Comparison of ENCODE assay signal across 7 cellular contexts in the genomic region with DNA sequence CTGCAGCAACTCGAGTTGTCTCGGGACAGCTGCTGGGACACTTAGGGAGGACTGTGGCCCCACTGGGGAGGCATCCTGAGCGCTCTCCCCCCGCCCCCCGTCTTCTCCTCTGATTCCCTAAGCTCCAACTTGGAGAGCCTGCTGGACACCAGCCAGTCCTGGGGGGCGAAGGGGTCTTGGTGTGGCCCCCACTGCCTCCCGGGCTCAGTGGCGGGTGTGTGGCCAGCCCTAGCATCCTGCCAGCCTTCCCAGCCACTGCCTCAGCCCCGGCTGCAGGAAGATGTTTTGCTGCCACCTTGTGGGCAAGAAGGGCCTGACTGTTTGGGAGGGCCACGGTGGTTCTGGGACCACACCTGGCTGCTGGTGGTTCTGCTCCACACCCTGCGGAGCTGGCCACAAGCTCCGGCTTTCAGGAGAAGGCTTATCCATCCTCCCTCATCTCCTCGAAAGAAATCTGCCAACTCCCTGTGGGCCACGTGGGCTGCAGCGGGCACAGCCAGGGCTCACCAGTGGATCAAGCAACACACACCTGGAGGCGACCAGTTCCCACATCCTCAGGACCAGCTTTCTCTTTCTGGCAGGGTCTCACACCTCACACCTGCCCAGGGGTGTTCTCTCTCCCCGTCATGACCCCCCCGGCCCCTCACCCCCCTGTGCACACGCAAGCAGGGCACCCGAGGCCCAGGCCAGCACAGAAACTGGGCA. TPM values are rescaled to one million over a fixed set of nuclear protein-coding genes. Genes with fewer than 3 reads are reported as not detected.
DNase-seq lines count a peak whose midpoint lies in the region; ATAC-seq and TF ChIP-seq lines count a peak whose summit lies in the region.

No MANE protein-coding gene starts in this region.

- in situ Hi-C loops in HAP-1 (cut with MboI; ENCODE audit: low sequenced_read_pairs), result no loop called here

- no peaks in the 10 kb centered on the region for H3K9me3 ChIP-seq in HAP-1

- DNase-seq in HAP-1 (ENCODE audit: low spot score in 2 of 2) (peak; percentile 44 to 83), NCI-H1092 treated with DMSO at 0.1 percent for 48 hours (lab: John Stamatoyannopoulos, UW) (peak; percentile 58), cardiac fibroblast (ENCODE audit: low read depth in 2 of 2) (peak; percentile 75 to 78), left colon (peak; percentile 64 to 86)
- DNase-seq in activated CD4-positive, CD25-positive, alpha-beta regulatory T cell (lab: John Stamatoyannopoulos, UW), result peak; percentile 33 to 62 (median 58)
- DNase-seq in stimulated activated CD4-positive, alpha-beta T cell treated with anti-CD3 and anti-CD28 coated beads, Interleukin-4, amount 100 ng/mL, for 4 hours, result peak; percentile 63 to 67

- TF ChIP-seq CTCF in GM12874 (IDR thresholded peaks at IDR 0.05; ENCODE audit: insufficient read depth, low read depth, low read length) (peak; percentile 88), cardiac fibroblast (IDR thresholded peaks at IDR 0.05; ENCODE audit: low read depth, low read length) (peak; percentile 87)

- H3K4me3 ChIP-seq in HAP-1 (no peak overlapping the region), cardiac fibroblast (replicated peaks in 1 of 2; ENCODE audit: low read depth in 2 of 2, low read length in 2 of 2) (no peak overlapping the region)

- H3K27me3 ChIP-seq in HAP-1 (ENCODE audit: low read depth), result no peaks in the 10 kb centered on the region

- H3K36me3 ChIP-seq in HAP-1 (replicated peaks), result peaks cover 8% of the 10 kb centered on the region; the same call in 1 of the 2 replicates

- no peaks in the 10 kb centered on the region for H3K4me1 ChIP-seq in HAP-1

- intact Hi-C loops in left colon (cut with DNase I, micrococcal nuclease), result no loop called here

- ATAC-seq in left colon, result peak; percentile 74

RNA-seq across cellular contexts. Expression of a gene that starts 24.8 kb away (rescaled TPM):
- 10 to 100 TPM; 50.8 to 64.0 TPM for total RNA-seq in left colon

RNA-seq across cellular contexts. Expression of a gene that starts 27.8 kb away (rescaled TPM):
- 10 to 100 TPM; 72.4 to 80.7 TPM for total RNA-seq in left colon

RNA-seq across cellular contexts. Expression of a gene that starts 30.5 kb away (rescaled TPM):
- total RNA-seq in left colon, result 100 to 1,000 TPM in 1 of 2 donors, 10 to 100 TPM in 1; 82.0 to 108 TPM

RNA-seq across cellular contexts. Expression of a gene that starts 51.7 kb away (rescaled TPM):
- 10 to 100 TPM; 76.7 to 97.4 TPM for total RNA-seq in left colon

RNA-seq across cellular contexts. Expression of a gene that starts 53.4 kb away (rescaled TPM):
- 10 to 100 TPM; 12.8 to 15.1 TPM for total RNA-seq in left colon
